Comparison of ENCODE assay signal across 20 cellular contexts in genomic region chr6:170281331-170282292, GRCh38. TPM values are rescaled to one million over a fixed set of nuclear protein-coding genes. Genes with fewer than 3 reads are reported as not detected.
DNase-seq lines count a peak whose midpoint lies in the region; ATAC-seq and TF ChIP-seq lines count a peak whose summit lies in the region.
"Had no signal": no experiment of that assay in that cellular context is flagged by ENCODE, and none has a peak within 500 bp of the region (broad histone marks: within the 10 kb centered on the region; RNA-seq: fewer than 3 reads in every experiment).

No MANE protein-coding gene starts in this region.

- H3K4me2 ChIP-seq in OCI-LY1 (ENCODE audit: low read length): peak overlapping the region; percentile 89; the same call in 1 of the 2 replicates
- H3K4me2 ChIP-seq: KMS-11 had no signal

- H3K9me3 ChIP-seq in OCI-LY1 (ENCODE audit: low read length) (no peaks in the 10 kb centered on the region), upper lobe of right lung (no peaks in the 10 kb centered on the region), tibial artery (no peaks in the 10 kb centered on the region)
- H3K9me3 ChIP-seq: suprapubic skin had no signal

- H3K27me3 ChIP-seq in OCI-LY1 (ENCODE audit: insufficient read depth, low read length) (no peaks in the 10 kb centered on the region), upper lobe of right lung (peaks cover 6% of the 10 kb centered on the region), tibial artery (peaks cover 0 to under 1% of the 10 kb centered on the region in 2 donors)
- H3K27me3 ChIP-seq: suprapubic skin had no signal

- TF ChIP-seq CTCF in OCI-LY1 (IDR thresholded peaks at IDR 0.05; ENCODE audit: low read length) (no peak), upper lobe of right lung (IDR thresholded peaks at IDR 0.05) (no peak), tibial artery (IDR thresholded peaks at IDR 0.05) (no peak)

- peaks cover 32% of the 10 kb centered on the region for H3K4me1 Mint-ChIP-seq in activated naive CD8-positive, alpha-beta T cell (ENCODE audit: low read depth)
- H3K4me1 Mint-ChIP-seq in activated naive CD8-positive, alpha-beta T cell treated with anti-CD3 and anti-CD28 coated beads, Interleukin-2, amount 50 U/mL, for 24 hours: peaks cover 23% of the 10 kb centered on the region

- H3K27ac Mint-ChIP-seq in activated naive CD8-positive, alpha-beta T cell: peak overlapping the region; percentile 16
- no peak overlapping the region for H3K27ac Mint-ChIP-seq in activated naive CD8-positive, alpha-beta T cell treated with anti-CD3 and anti-CD28 coated beads, Interleukin-2, amount 50 U/mL, for 24 hours

- peaks cover 4% of the 10 kb centered on the region; the same call in 1 of the 2 replicates for H3F3A ChIP-seq in OCI-LY1 (ENCODE audit: insufficient read depth, low read length)

- H3K4me1 ChIP-seq in OCI-LY1 (ENCODE audit: insufficient read depth, low read length, severe bottlenecking) (peaks cover 34% of the 10 kb centered on the region), upper lobe of right lung (peaks cover 37% of the 10 kb centered on the region), tibial artery (peaks cover 0 to 10% (median 3%) of the 10 kb centered on the region in 4 donors)

- ATAC-seq in activated naive CD8-positive, alpha-beta T cell treated with anti-CD3 and anti-CD28 coated beads, Interleukin-2, amount 50 U/mL, for 24 hours: no peak
- no peak for ATAC-seq in upper lobe of right lung
- ATAC-seq in HG03469 (IDR thresholded peaks at IDR 0.05; ENCODE audit: unreplicated experiment): no peak

- H3K4me3 ChIP-seq in OCI-LY1 (ENCODE audit: low read depth, low read length, poor library complexity, severe bottlenecking): peak overlapping the region; percentile 62
- H3K4me3 ChIP-seq in upper lobe of right lung: no peak overlapping the region
- H3K4me3 ChIP-seq in tibial artery: no peak overlapping the region

- H3K27ac ChIP-seq in OCI-LY1 (ENCODE audit: low read depth, low read length, poor library complexity, severe bottlenecking): no peak overlapping the region
- no peak overlapping the region for H3K27ac ChIP-seq in upper lobe of right lung
- H3K27ac ChIP-seq in tibial artery: no peak overlapping the region
- H3K27ac ChIP-seq: KMS-11, suprapubic skin had no signal

- peaks cover 2% of the 10 kb centered on the region for H3K36me3 Mint-ChIP-seq in activated naive CD8-positive, alpha-beta T cell
- H3K36me3 Mint-ChIP-seq in activated naive CD8-positive, alpha-beta T cell treated with anti-CD3 and anti-CD28 coated beads, Interleukin-2, amount 50 U/mL, for 24 hours (ENCODE audit: low read depth): peaks cover 2% of the 10 kb centered on the region

- peak overlapping the region; percentile 61; the same call in 1 of the 2 replicates for H2AFZ ChIP-seq in OCI-LY1 (ENCODE audit: low read length)

- no peaks in the 10 kb centered on the region for H3K9me3 Mint-ChIP-seq in activated naive CD8-positive, alpha-beta T cell (ENCODE audit: low read depth)
- H3K9me3 Mint-ChIP-seq in activated naive CD8-positive, alpha-beta T cell treated with anti-CD3 and anti-CD28 coated beads, Interleukin-2, amount 50 U/mL, for 24 hours: no peaks in the 10 kb centered on the region

- no peak overlapping the region; the same call in 1 of the 2 replicates for H3K9ac ChIP-seq in OCI-LY1 (ENCODE audit: low read length)
- H3K9ac ChIP-seq: KMS-11 had no signal

- no peaks in the 10 kb centered on the region for H3K9me2 ChIP-seq in OCI-LY1 (ENCODE audit: low read depth, low read length)

- no peaks in the 10 kb centered on the region for H3K36me3 ChIP-seq in OCI-LY1 (ENCODE audit: insufficient read depth, low read length)
- H3K36me3 ChIP-seq in upper lobe of right lung: peaks cover 26% of the 10 kb centered on the region
- peaks cover 0 to 34% (median 5%) of the 10 kb centered on the region in 3 donors for H3K36me3 ChIP-seq in tibial artery

- H3K79me2 ChIP-seq in OCI-LY1 (ENCODE audit: insufficient read depth, low read length): no peaks in the 10 kb centered on the region

- intact Hi-C loops in upper lobe of right lung (cut with DNase I): no loop called here
- intact Hi-C loops in tibial artery (cut with DNase I; ENCODE audit: low total_unique reads): no loop called here

- no peaks in the 10 kb centered on the region for H4K20me1 ChIP-seq in OCI-LY1 (ENCODE audit: insufficient read depth, low read length)

- no peaks in the 10 kb centered on the region for H3K27me3 Mint-ChIP-seq in activated naive CD8-positive, alpha-beta T cell
- H3K27me3 Mint-ChIP-seq in activated naive CD8-positive, alpha-beta T cell treated with anti-CD3 and anti-CD28 coated beads, Interleukin-2, amount 50 U/mL, for 24 hours: no peaks in the 10 kb centered on the region

- H3K4me3 Mint-ChIP-seq in activated naive CD8-positive, alpha-beta T cell: no peak overlapping the region
- no peak overlapping the region for H3K4me3 Mint-ChIP-seq in activated naive CD8-positive, alpha-beta T cell treated with anti-CD3 and anti-CD28 coated beads, Interleukin-2, amount 50 U/mL, for 24 hours

- DNase-seq in activated naive CD8-positive, alpha-beta T cell treated with anti-CD3 and anti-CD28 coated beads, Interleukin-2, amount 50 U/mL, for 24 hours: no peak
- DNase-seq in mesenteric fat pad (ENCODE audit: low spot score) (peak; percentile 73), upper lobe of right lung (peak; percentile 64), NCI-H82 (lab: John Stamatoyannopoulos, UW) (no peak), tibial artery (no peak)
- DNase-seq: activated CD8-positive, alpha-beta memory T cell treated with anti-CD3 and anti-CD28 coated beads for 24 hours; amniotic stem cell; dermis blood vessel endothelial cell; hippocampal formation; mesenchymal stem cell; NCI-H1048; NCI-H2029 treated with DMSO at 0.1 percent for 48 hours; NCI-H524 treated with DMSO at 0.1 percent for 48 hours; stimulated activated CD4-positive, alpha-beta T cell treated with anti-CD3 and anti-CD28 coated beads, Interleukin-12 subunit alpha, Interleukin-12 subunit beta, amount 100 ng/mL, for 4 hours had no signal

RNA-seq across cellular contexts. Expression of gene DLL1, which starts 9.3 kb away (rescaled TPM):
- 23.8 TPM for total RNA-seq in mesenteric fat pad
- 14.6 TPM for total RNA-seq in upper lobe of right lung
- total RNA-seq: T-helper 2 cell treated with Interferon-gamma antibody and Interleukin-4, amounts not matched to agents 100 ng/mL and 5 ng/mL, for 36 hours had no signal

RNA-seq across cellular contexts. Expression of gene FAM120B, which starts 24.9 kb away (rescaled TPM):
- 27.8 TPM for total RNA-seq in mesenteric fat pad
- 26.1 TPM for total RNA-seq in upper lobe of right lung

Comparison
In these comparisons a context has a peak if more than half of its experiments do, and no peak if none do; other contexts are left out.
1. DNase-seq: peak in mesenteric fat pad (single experiment) and upper lobe of right lung (single experiment); none in activated naive CD8-positive, alpha-beta T cell treated with anti-CD3 and anti-CD28 coated beads, Interleukin-2, amount 50 U/mL, for 24 hours (single experiment), NCI-H82 (single experiment) and tibial artery (0 of 2).